ENCODE assay signal across 1 cellular context in genomic region chr10:91340613-91341362, GRCh38.
TF ChIP-seq lines count a peak whose summit lies in the region.

No MANE protein-coding gene starts in this region.

TF ChIP-seq in SK-N-SH treated with all-trans-retinoic acid at 6 μM for 48 hours, 23 proteins besides CTCF, POLR2A, EP300 and RAD21 (continued from another document):
- TF ChIP-seq CREB5 (CRISPR knock-in tag; IDR thresholded peaks at IDR 0.05; ENCODE audit: low read depth) = no peak
- no peak for TF ChIP-seq PPARA (CRISPR knock-in tag; IDR thresholded peaks at IDR 0.05; ENCODE audit: borderline replicate concordance)
- no peak for TF ChIP-seq ARNTL (CRISPR knock-in tag; IDR thresholded peaks at IDR 0.05; ENCODE audit: borderline replicate concordance, low read depth)
- TF ChIP-seq ISL1 (CRISPR knock-in tag; IDR thresholded peaks at IDR 0.05) = no peak
- no peak for TF ChIP-seq GLIS3 (CRISPR knock-in tag; IDR thresholded peaks at IDR 0.05)
- no peak for TF ChIP-seq TOX (CRISPR knock-in tag; IDR thresholded peaks at IDR 0.05; ENCODE audit: borderline replicate concordance)
TF ChIP-seq in SK-N-SH treated with all-trans-retinoic acid at 6 μM for 48 hours: peak in this region for 0.
